21 cellular contexts compared by ENCODE assay signal in genomic region chr1:201274616-201275265, GRCh38. TPM values are rescaled to one million over a fixed set of nuclear protein-coding genes. Genes with fewer than 3 reads are reported as not detected.
DNase-seq lines count a peak whose midpoint lies in the region; ATAC-seq and TF ChIP-seq lines count a peak whose summit lies in the region.
"Had no signal": no experiment of that assay in that cellular context is flagged by ENCODE, and none has a peak within 500 bp of the region (broad histone marks: within the 10 kb centered on the region; RNA-seq: fewer than 3 reads in every experiment).

No MANE protein-coding gene starts in this region.

- DNase-seq in COR-L47 (lab: John Stamatoyannopoulos, UW) (peak; percentile 14), Panc1 (ENCODE audit: low read depth, low spot score) (no peak), esophagus squamous epithelium (lab: John Stamatoyannopoulos, UW) (no peak), trophoblast cell (peak; percentile 77 to 85), OCI-LY7 (ENCODE audit: low spot score) (no peak), tibial artery (no peak)
- DNase-seq in activated CD4-positive, alpha-beta T cell treated with anti-CD3 and anti-CD28 coated beads, Interleukin-2, amount 50 U/mL, for 1 hour: no peak
- DNase-seq: activated CD4-positive, CD25-positive, alpha-beta regulatory T cell treated with anti-CD3 and anti-CD28 coated beads, Interleukin-2, amount 50 U/mL, for 72 hours; activated naive CD4-positive, alpha-beta T cell treated with anti-CD3 and anti-CD28 coated beads, Interleukin-2, amount 10 ng/mL, durations not matched to agents 7 days and 5 days; activated T-cell treated with anti-CD3 and anti-CD28 coated beads, Interleukin-2, amount 50 U/mL, for 4 hours; effector CD4-positive, alpha-beta T cell; glutamatergic neuron; NCI-H1048; NCI-H2029 treated with DMSO at 0.1 percent for 48 hours; NK-92 treated with Interleukin-12 subunit alpha and Interleukin-12 subunit beta, amount 100 ng/mL, for 24 hours; stimulated activated CD4-positive, alpha-beta T cell treated with anti-CD3 and anti-CD28 coated beads, Interleukin-15, amount 100 ng/mL, for 24 hours had no signal

- H4K20me1 ChIP-seq in OCI-LY7 (ENCODE audit: insufficient read depth, low read length): no peaks in the 10 kb centered on the region

- no peak for TF ChIP-seq POLR2A in esophagus squamous epithelium (IDR thresholded peaks at IDR 0.05)

- peaks cover 4% of the 10 kb centered on the region for H3K79me1 ChIP-seq in trophoblast cell (ENCODE audit: low read length)

- H3K4me3 ChIP-seq in Panc1 (ENCODE audit: low read depth in 2 of 2, low read length in 2 of 2) (no peak overlapping the region), esophagus squamous epithelium (no peak overlapping the region), trophoblast cell (ENCODE audit: low read depth, low read length) (no peak overlapping the region), OCI-LY7 (ENCODE audit: low read depth, low read length, poor library complexity, severe bottlenecking) (no peak overlapping the region), tibial artery (no peak overlapping the region)

- H3K4me2 ChIP-seq in trophoblast cell (ENCODE audit: low read length) (no peak overlapping the region), OCI-LY7 (ENCODE audit: low read length) (no peak overlapping the region)
- H3K4me2 ChIP-seq: KMS-11 had no signal

- WGBS in esophagus squamous epithelium, 2 donors: 63 to 64% methylated on average over 4 to 11 of the region's 13 CpGs
- WGBS in trophoblast cell (ENCODE audit: extremely low coverage, insufficient coverage, insufficient read length): no CpG with 5 or more reads among the region's 13 CpGs

- H2BK5ac ChIP-seq in trophoblast cell (ENCODE audit: low read depth, low read length, poor library complexity): no peak overlapping the region

- H3K36me3 ChIP-seq in Panc1 (ENCODE audit: control insufficient read depth, insufficient read depth, low read length) (no peaks in the 10 kb centered on the region), esophagus squamous epithelium (no peaks in the 10 kb centered on the region), trophoblast cell (ENCODE audit: control insufficient read depth in 1 of 2, insufficient read depth in 2 of 2, low read length in 2 of 2) (no peaks in the 10 kb centered on the region), OCI-LY7 (ENCODE audit: insufficient read depth, low read length) (no peaks in the 10 kb centered on the region), tibial artery (no peaks in the 10 kb centered on the region)

- BruUV-seq in Panc1 (replicated peaks; lab: Mats Ljungman, UMichigan): no TSS peak
- no TSS peak for BruUV-seq in OCI-LY7 (replicated peaks; lab: Mats Ljungman, UMichigan)

- H3K9me2 ChIP-seq in OCI-LY7 (ENCODE audit: insufficient read depth, low read length): no peaks in the 10 kb centered on the region

- no peak overlapping the region for H3K14ac ChIP-seq in trophoblast cell (ENCODE audit: low read length)

- no peaks in the 10 kb centered on the region; the same call in 1 of the 2 replicates for H3K4me1 ChIP-seq in Panc1 (ENCODE audit: control insufficient read depth, insufficient read depth, low read length)
- H3K4me1 ChIP-seq in esophagus squamous epithelium: peaks cover 15 to 61% (median 30%) of the 10 kb centered on the region in 3 donors
- H3K4me1 ChIP-seq in trophoblast cell (ENCODE audit: control insufficient read depth in 1 of 2, insufficient read depth in 2 of 2, low read length in 2 of 2): peaks cover 19 to 21% of the 10 kb centered on the region in 2 experiments
- H3K4me1 ChIP-seq in OCI-LY7 (ENCODE audit: insufficient read depth, low read length, poor library complexity, severe bottlenecking): no peaks in the 10 kb centered on the region
- peaks cover 0 to 8% (median 3%) of the 10 kb centered on the region in 4 donors for H3K4me1 ChIP-seq in tibial artery

- peak overlapping the region; percentile 35 for H2BK120ac ChIP-seq in trophoblast cell (ENCODE audit: insufficient read depth, low read length, poor library complexity)

- no peak overlapping the region for H3K4ac ChIP-seq in trophoblast cell (ENCODE audit: low read depth, low read length)

- peak; percentile 47 for ATAC-seq in Panc1
- ATAC-seq in HG02970 (IDR thresholded peaks at IDR 0.05; ENCODE audit: low FRiP score, unreplicated experiment): no peak
- ATAC-seq: activated T-cell treated with anti-CD3 and anti-CD28 coated beads, Interleukin-2, amount 50 U/mL, for 4 hours; left lobe of liver had no signal

- H3K9ac ChIP-seq in trophoblast cell (ENCODE audit: low read length): no peak overlapping the region
- H3K9ac ChIP-seq: KMS-11 had no signal

- in situ Hi-C loops in Panc1 (cut with HindIII; ENCODE audit: low pct_unique_long_range_greater_than_20kb, low sequenced_read_pairs): no loop called here

- CTCF ChIA-PET in Panc1 (lab: Charles Lee) (interaction anchor here (0.6 kb wide), 1 partner anchor 73 kb away, joined by 3 read pairs; no protein-coding TSS in a partner anchor), OCI-LY7 (lab: Charles Lee; ENCODE audit: unreplicated experiment) (no interaction called here)

- no peaks in the 10 kb centered on the region for H3K79me2 ChIP-seq in trophoblast cell (ENCODE audit: control insufficient read depth, insufficient read depth, low read length, poor library complexity)
- no peaks in the 10 kb centered on the region for H3K79me2 ChIP-seq in OCI-LY7 (ENCODE audit: insufficient read depth, low read depth, low read length)

- POLR2A ChIA-PET in Panc1 (lab: Charles Lee) (no interaction called here), OCI-LY7 (lab: Charles Lee) (no interaction called here)

- H3K9me3 ChIP-seq in Panc1 (ENCODE audit: control insufficient read depth, insufficient read depth, low read depth, low read length) (no peaks in the 10 kb centered on the region), esophagus squamous epithelium (no peaks in the 10 kb centered on the region), trophoblast cell (ENCODE audit: insufficient read depth, low read depth, low read length) (peaks cover 2% of the 10 kb centered on the region), OCI-LY7 (ENCODE audit: low read length) (no peaks in the 10 kb centered on the region), tibial artery (no peaks in the 10 kb centered on the region)

- H3K27ac ChIP-seq in Panc1 (ENCODE audit: low read length) (no peak overlapping the region), esophagus squamous epithelium (peak overlapping the region; percentile 71 to 91 (median 86)), trophoblast cell (ENCODE audit: low read depth, low read length) (no peak overlapping the region), OCI-LY7 (ENCODE audit: low read depth, low read length, poor library complexity, severe bottlenecking) (no peak overlapping the region), tibial artery (peak overlapping the region in 1 of 2 donors; percentile 6)
- H3K27ac ChIP-seq: KMS-11 had no signal

- intact Hi-C loops in Panc1 (cut with micrococcal nuclease; ENCODE audit: unreplicated experiment) (no loop called here), esophagus squamous epithelium (cut with DNase I) (no loop called here), OCI-LY7 (cut with micrococcal nuclease; ENCODE audit: unreplicated experiment) (no loop called here), tibial artery (cut with DNase I; ENCODE audit: low total_unique reads) (loop anchor here (10.0 kb wide), 1 partner anchor 580 kb away; no protein-coding TSS in a partner anchor)

- H2AK5ac ChIP-seq in trophoblast cell (ENCODE audit: low read length): no peak overlapping the region

- H3K18ac ChIP-seq in trophoblast cell (ENCODE audit: low read length): peak overlapping the region; percentile 38

- H2BK12ac ChIP-seq in trophoblast cell (ENCODE audit: low read length): peak overlapping the region; percentile 3

- H3K27me3 ChIP-seq in Panc1 (ENCODE audit: control insufficient read depth, insufficient read depth, low read length) (no peaks in the 10 kb centered on the region), esophagus squamous epithelium (peaks cover 0 to 10% (median 0%) of the 10 kb centered on the region in 4 donors), trophoblast cell (ENCODE audit: insufficient read depth, low read length) (no peaks in the 10 kb centered on the region), tibial artery (peaks cover 0 to 13% of the 10 kb centered on the region in 2 donors)

- H4K91ac ChIP-seq in trophoblast cell (ENCODE audit: low read depth, low read length): peak overlapping the region; percentile 41

- H4K12ac ChIP-seq in trophoblast cell (ENCODE audit: low read depth, low read length): no peak overlapping the region

- H2AFZ ChIP-seq in trophoblast cell (ENCODE audit: insufficient read depth, low read length, poor library complexity) (no peak overlapping the region), OCI-LY7 (ENCODE audit: low read length) (no peak overlapping the region)

- no peak for TF ChIP-seq CTCF in Panc1 (IDR thresholded peaks at IDR 0.05)
- no peak for TF ChIP-seq CTCF in esophagus squamous epithelium (IDR thresholded peaks at IDR 0.05)
- TF ChIP-seq CTCF in OCI-LY7 (conservative IDR thresholded peaks at IDR 0.05; ENCODE audit: low read length): no peak
- TF ChIP-seq CTCF in tibial artery (IDR thresholded peaks at IDR 0.05): no peak

- no peak overlapping the region for H4K8ac ChIP-seq in trophoblast cell (ENCODE audit: low read depth, low read length)

- H3K23ac ChIP-seq in trophoblast cell (ENCODE audit: low read length): no peak overlapping the region

RNA-seq across cellular contexts. Expression of gene PKP1, which starts 8.6 kb away (rescaled TPM):
- total RNA-seq in Panc1 (2021; ENCODE audit: unreplicated experiment): 0.44 TPM
- polyA plus RNA-seq in Panc1 (2012; ENCODE audit: insufficient read length): 0.21 TPM
- 100 to 1,000 TPM; 263 to 706 (median 410) TPM for total RNA-seq in esophagus squamous epithelium
- polyA plus RNA-seq in trophoblast cell (2013): 0.14 and 0.18 TPM in 2 replicates
- total RNA-seq in OCI-LY7 (2014; rRNA removed; shearing (Covaris generic)): not detected in 2 replicates
- not detected in 2 replicates for total RNA-seq in OCI-LY7 (2022)
- total RNA-seq: activated T-cell treated with anti-CD3 and anti-CD28 coated beads, Interleukin-2, amount 50 U/mL, for 4 hours; H7; mononuclear cell had no signal

Comparison
In these comparisons a context has a peak if more than half of its experiments do, and no peak if none do; other contexts are left out.
1. DNase-seq: peak in COR-L47 (single experiment) and trophoblast cell (2 of 2); none in Panc1 (single experiment), esophagus squamous epithelium (single experiment), activated CD4-positive, alpha-beta T cell treated with anti-CD3 and anti-CD28 coated beads, Interleukin-2, amount 50 U/mL, for 1 hour (single experiment), OCI-LY7 (single experiment) and tibial artery (0 of 2).
2. H3K27ac ChIP-seq: peak in esophagus squamous epithelium (4 of 4); none in Panc1 (single experiment), trophoblast cell (single experiment) and OCI-LY7 (single experiment).
3. RNA of gene PKP1, which starts 8.6 kb away (total RNA-seq): 263 to 706 TPM in esophagus squamous epithelium; 0.44 TPM in Panc1 (single experiment) and not detected in OCI-LY7; every median in the first group is over 100 times any median in the second.